12 cellular contexts compared by ENCODE assay signal in genomic region chr6:45920819-45921511, GRCh38.
DNase-seq lines count a peak whose midpoint lies in the region; ATAC-seq and TF ChIP-seq lines count a peak whose summit lies in the region.
"Had no signal": no experiment of that assay in that cellular context is flagged by ENCODE, and none has a peak within 500 bp of the region (broad histone marks: within the 10 kb centered on the region; RNA-seq: fewer than 3 reads in every experiment).

No MANE protein-coding gene starts in this region.

- peaks cover 0 to 8% of the 10 kb centered on the region in 2 donors for H3K27me3 Mint-ChIP-seq in natural killer cell treated with Interleukin-12 subunit alpha and Interleukin-12 subunit beta and Interleukin-15 and Interleukin-18, amount 100 ng/mL, for 72 hours
- peaks cover 0 to 2% of the 10 kb centered on the region in 2 donors for H3K27me3 Mint-ChIP-seq in natural killer cell (ENCODE audit: low read depth in 2 of 2)
- H3K27me3 Mint-ChIP-seq: central memory CD8-positive, alpha-beta T cell had no signal

- TF ChIP-seq CTCF in natural killer cell (IDR thresholded peaks at IDR 0.05) (no peak), osteoblast (IDR thresholded peaks at IDR 0.05; ENCODE audit: extremely low read depth, low read depth, low read length) (no peak)

- DNase-seq in natural killer cell treated with Interleukin-12 subunit alpha and Interleukin-12 subunit beta and Interleukin-15 and Interleukin-18, amount 100 ng/mL, for 72 hours (ENCODE audit: low spot score), result no peak
- DNase-seq in natural killer cell (no peak), GM23248 (peak; percentile 23), activated gamma-delta T cell treated with Interleukin-2 at 50 U/mL for 16 hours (no peak), NCI-H2227 treated with DMSO at 0.1 percent for 48 hours (lab: John Stamatoyannopoulos, UW) (no peak), osteoblast (ENCODE audit: insufficient read length, low spot score, missing footprints) (no peak), G401 (ENCODE audit: low spot score) (no peak)
- DNase-seq: mesendoderm had no signal

- no peak overlapping the region for H3K9ac ChIP-seq in GM23248
- H3K9ac ChIP-seq: BLaER1 treated with 17β-estradiol and CSF1 and Interleukin-3, amounts not matched to agents 10 nM and 100 nM had no signal

- H3K4me3 ChIP-seq in GM23248, result no peak overlapping the region
- H3K4me3 ChIP-seq in osteoblast (ENCODE audit: insufficient read depth, low read length), result no peak overlapping the region
- H3K4me3 ChIP-seq: BLaER1 treated with 17β-estradiol and CSF1 and Interleukin-3, amounts not matched to agents 10 nM and 100 nM; skin epidermis had no signal

- H3K27ac ChIP-seq in GM23248, result no peak overlapping the region
- H3K27ac ChIP-seq in osteoblast (ENCODE audit: low read depth, low read length), result no peak overlapping the region
- H3K27ac ChIP-seq: BLaER1 treated with 17β-estradiol and CSF1 and Interleukin-3, amounts not matched to agents 10 nM and 100 nM; skin epidermis had no signal

- H3K27ac Mint-ChIP-seq in natural killer cell treated with Interleukin-12 subunit alpha and Interleukin-12 subunit beta and Interleukin-15 and Interleukin-18, amount 100 ng/mL, for 72 hours, result peak overlapping the region; percentile 80 to 88
- no peak overlapping the region for H3K27ac Mint-ChIP-seq in natural killer cell

- in situ Hi-C loops in GM23248 (cut with MboI) (loop anchor here (10.0 to 25.0 kb wide), 2 partner anchors 1276 to 1434 kb away; no protein-coding TSS in a partner anchor), G401 (cut with HindIII; ENCODE audit: low sequenced_read_pairs) (no loop called here)

- H3K4me1 ChIP-seq in GM23248 (ENCODE audit: insufficient read depth) (peaks cover 14% of the 10 kb centered on the region), osteoblast (ENCODE audit: insufficient read depth, low read length) (no peaks in the 10 kb centered on the region)
- H3K4me1 ChIP-seq: BLaER1 treated with 17β-estradiol and CSF1 and Interleukin-3, amounts not matched to agents 10 nM and 100 nM had no signal

- peak overlapping the region; percentile 74 for H3K4me3 Mint-ChIP-seq in natural killer cell treated with Interleukin-12 subunit alpha and Interleukin-12 subunit beta and Interleukin-15 and Interleukin-18, amount 100 ng/mL, for 72 hours
- no peak overlapping the region for H3K4me3 Mint-ChIP-seq in natural killer cell
- H3K4me3 Mint-ChIP-seq: central memory CD8-positive, alpha-beta T cell had no signal

- H3K9me3 ChIP-seq in GM23248 (ENCODE audit: low read depth) (no peaks in the 10 kb centered on the region), osteoblast (ENCODE audit: low read depth, low read length) (no peaks in the 10 kb centered on the region)
- H3K9me3 ChIP-seq: BLaER1 treated with 17β-estradiol and CSF1 and Interleukin-3, amounts not matched to agents 10 nM and 100 nM had no signal

- H3K4me2 ChIP-seq in GM23248 (ENCODE audit: unreplicated experiment) (no peak overlapping the region), osteoblast (ENCODE audit: insufficient read depth, low read length) (no peak overlapping the region)
- H3K4me2 ChIP-seq: BLaER1 treated with 17β-estradiol and CSF1 and Interleukin-3, amounts not matched to agents 10 nM and 100 nM had no signal

- H4K20me1 ChIP-seq in GM23248 (ENCODE audit: insufficient read depth), result no peaks in the 10 kb centered on the region
- H4K20me1 ChIP-seq in osteoblast (ENCODE audit: insufficient read depth, low read length), result no peaks in the 10 kb centered on the region
- H4K20me1 ChIP-seq: BLaER1 treated with 17β-estradiol and CSF1 and Interleukin-3, amounts not matched to agents 10 nM and 100 nM had no signal

- peaks cover 14% of the 10 kb centered on the region; the same call in 1 of the 2 replicates for H3F3A ChIP-seq in GM23248 (ENCODE audit: insufficient read depth)

- no peaks in the 10 kb centered on the region for H3K79me2 ChIP-seq in GM23248 (ENCODE audit: insufficient read depth)
- no peaks in the 10 kb centered on the region for H3K79me2 ChIP-seq in osteoblast (ENCODE audit: insufficient read depth, low read length)

- no peaks in the 10 kb centered on the region for H3K36me3 Mint-ChIP-seq in natural killer cell treated with Interleukin-12 subunit alpha and Interleukin-12 subunit beta and Interleukin-15 and Interleukin-18, amount 100 ng/mL, for 72 hours
- H3K36me3 Mint-ChIP-seq in natural killer cell, result no peaks in the 10 kb centered on the region

- H3K27me3 ChIP-seq in GM23248 (replicated peaks; ENCODE audit: insufficient read depth) (no peaks in the 10 kb centered on the region), osteoblast (ENCODE audit: insufficient read depth, low read length) (no peaks in the 10 kb centered on the region)
- H3K27me3 ChIP-seq: BLaER1 treated with 17β-estradiol and CSF1 and Interleukin-3, amounts not matched to agents 10 nM and 100 nM had no signal

- WGBS in GM23248 (ENCODE audit: low coverage in 1 of 2, low lambda C conversion rate in 2 of 2, missing lambda C conversion rate in 2 of 2), 2 experiments, result 86 to 87% methylated on average over 5 of the region's 5 CpGs

- H3K9me3 Mint-ChIP-seq in natural killer cell treated with Interleukin-12 subunit alpha and Interleukin-12 subunit beta and Interleukin-15 and Interleukin-18, amount 100 ng/mL, for 72 hours, result no peaks in the 10 kb centered on the region
- no peaks in the 10 kb centered on the region for H3K9me3 Mint-ChIP-seq in natural killer cell
- H3K9me3 Mint-ChIP-seq: central memory CD8-positive, alpha-beta T cell had no signal

- intact Hi-C loops in natural killer cell (cut with micrococcal nuclease), result no loop called here

- ATAC-seq in natural killer cell treated with Interleukin-12 subunit alpha and Interleukin-12 subunit beta and Interleukin-15 and Interleukin-18, amount 100 ng/mL, for 72 hours, result peak in 1 of 2 donors; percentile 51
- ATAC-seq in natural killer cell (no peak), HG03520 (IDR thresholded peaks at IDR 0.05; ENCODE audit: unreplicated experiment) (peak; percentile 50)

- no peaks in the 10 kb centered on the region for H3K36me3 ChIP-seq in GM23248 (ENCODE audit: low read depth)
- H3K36me3 ChIP-seq in osteoblast (ENCODE audit: insufficient read depth, low read length), result no peaks in the 10 kb centered on the region
- H3K36me3 ChIP-seq: BLaER1 treated with 17β-estradiol and CSF1 and Interleukin-3, amounts not matched to agents 10 nM and 100 nM had no signal

- H2AFZ ChIP-seq in GM23248 (no peak overlapping the region), osteoblast (ENCODE audit: low read length) (no peak overlapping the region)

- peaks cover 15 to 38% of the 10 kb centered on the region in 2 donors for H3K4me1 Mint-ChIP-seq in natural killer cell treated with Interleukin-12 subunit alpha and Interleukin-12 subunit beta and Interleukin-15 and Interleukin-18, amount 100 ng/mL, for 72 hours (ENCODE audit: low read depth in 2 of 2)
- H3K4me1 Mint-ChIP-seq in natural killer cell, result peaks cover 5 to 6% of the 10 kb centered on the region in 2 donors

- H3K9me2 ChIP-seq in GM23248 (ENCODE audit: insufficient read depth), result no peaks in the 10 kb centered on the region

Comparison
In these comparisons a context has a peak if more than half of its experiments do, and no peak if none do; other contexts are left out.
1. H3K27ac Mint-ChIP-seq: peak in natural killer cell treated with Interleukin-12 subunit alpha and Interleukin-12 subunit beta and Interleukin-15 and Interleukin-18, amount 100 ng/mL, for 72 hours (2 of 2); none in natural killer cell (0 of 2).